In genomic region chr11:116605543-116605942, GRCh38 we compare ENCODE assay signal across 8 cellular contexts.
DNase-seq lines count a peak whose midpoint lies in the region; ATAC-seq and TF ChIP-seq lines count a peak whose summit lies in the region.

No MANE protein-coding gene starts in this region.

- H3K9me3 ChIP-seq in heart left ventricle (no peaks in the 10 kb centered on the region), endodermal cell (ENCODE audit: control insufficient read depth, low read length) (no peaks in the 10 kb centered on the region)

- H3K27ac ChIP-seq in heart left ventricle (no peak overlapping the region), endodermal cell (ENCODE audit: low read depth, low read length) (no peak overlapping the region)

- no peaks in the 10 kb centered on the region for H3K9me3 Mint-ChIP-seq in endodermal cell

- H3K36me3 ChIP-seq in heart left ventricle (no peaks in the 10 kb centered on the region), endodermal cell (ENCODE audit: control insufficient read depth, insufficient read depth, low read length) (no peaks in the 10 kb centered on the region)

- no peaks in the 10 kb centered on the region for H3K4me1 ChIP-seq in heart left ventricle
- no peaks in the 10 kb centered on the region for H3K4me1 ChIP-seq in endodermal cell (ENCODE audit: control insufficient read depth, insufficient read depth, low read length)

- peak in 1 of 4 donors; percentile 47 for ATAC-seq in heart left ventricle
- no peak for ATAC-seq in Right ventricle myocardium superior (ENCODE audit: poor library complexity)
- ATAC-seq in GM18907 (IDR thresholded peaks at IDR 0.05; ENCODE audit: unreplicated experiment): no peak
- no peak for ATAC-seq in HG03432 (IDR thresholded peaks at IDR 0.05; ENCODE audit: unreplicated experiment)
- ATAC-seq in GM18867 (IDR thresholded peaks at IDR 0.05; ENCODE audit: unreplicated experiment): no peak

- no peaks in the 10 kb centered on the region for H3K36me3 Mint-ChIP-seq in endodermal cell (ENCODE audit: low read depth)

- intact Hi-C loops in heart left ventricle (cut with DNase I) (no loop called here), Right ventricle myocardium superior (cut with DNase I) (no loop called here)

- H3K27me3 ChIP-seq in heart left ventricle (peaks cover 0 to 24% (median 4%) of the 10 kb centered on the region in 9 donors), endodermal cell (ENCODE audit: control insufficient read depth, insufficient read depth, low read length, poor library complexity, severe bottlenecking) (no peaks in the 10 kb centered on the region)

- 5 to 15% (median 8%) methylated on average over 4 of the region's 4 CpGs for WGBS in heart left ventricle, 4 donors
- WGBS in endodermal cell (ENCODE audit: insufficient coverage in 1 of 2, insufficient read length in 1 of 2), 2 experiments: 17 to 24% methylated on average over 3 of the region's 4 CpGs

- no peak overlapping the region for H3K4me3 Mint-ChIP-seq in endodermal cell

- DNase-seq in heart left ventricle: peak in 2 of 5 donors; percentile 23 to 29
- DNase-seq in Right ventricle myocardium superior: no peak
- peak; percentile 82 for DNase-seq in OCI-M1 (lab: John Stamatoyannopoulos, UW)
- DNase-seq in endodermal cell: peak; percentile 98
- DNase-seq in stimulated activated CD4-positive, alpha-beta T cell treated with anti-CD3 and anti-CD28 coated beads, Interleukin-15, amount 100 ng/mL, for 48 hours (ENCODE audit: low read depth in 2 of 2): peak; percentile 5 to 7

- no peak overlapping the region for H3K9ac ChIP-seq in endodermal cell (ENCODE audit: extremely low read depth, low read length, poor library complexity, severe bottlenecking)

- TF ChIP-seq CTCF in heart left ventricle (IDR thresholded peaks at IDR 0.05) (peak in 7 of 12 donors; percentile 8 to 34 (median 19)), endodermal cell (conservative IDR thresholded peaks at IDR 0.05) (peak; percentile 89)

- TF ChIP-seq POLR2A in heart left ventricle (IDR thresholded peaks at IDR 0.05): no peak

- no peak overlapping the region for H3K27ac Mint-ChIP-seq in endodermal cell

- no peak overlapping the region for H3K4me3 ChIP-seq in heart left ventricle
- H3K4me3 ChIP-seq in endodermal cell (ENCODE audit: low read length): no peak overlapping the region

- peaks cover 11% of the 10 kb centered on the region for H3K27me3 Mint-ChIP-seq in endodermal cell (ENCODE audit: insufficient read depth)

- H3K4me1 Mint-ChIP-seq in endodermal cell: peaks cover 7% of the 10 kb centered on the region
